8 cellular contexts compared by ENCODE assay signal in genomic region chrY:20575531-20576088, GRCh38. TPM values are rescaled to one million over a fixed set of nuclear protein-coding genes. Genes with fewer than 3 reads are reported as not detected.
DNase-seq lines count a peak whose midpoint lies in the region; ATAC-seq and TF ChIP-seq lines count a peak whose summit lies in the region.

A gene with protein sequence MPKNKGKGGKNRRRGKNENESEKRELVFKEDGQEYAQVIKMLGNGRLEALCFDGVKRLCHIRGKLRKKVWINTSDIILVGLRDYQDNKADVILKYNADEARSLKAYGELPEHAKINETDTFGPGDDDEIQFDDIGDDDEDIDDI (plus strand): TSS chrY:20575776. CDS start chrY:20575872, 96 bp downstream.

- H3K27ac ChIP-seq in CD4-positive, alpha-beta T cell (ENCODE audit: low read depth, low read length) = peak within 1 kb of the TSS; percentile 64
- peak within 1 kb of the TSS; percentile 92 for H3K27ac ChIP-seq in duodenal mucosa (ENCODE audit: low read depth, low read length)

- H3K27me3 Mint-ChIP-seq in CD4-positive, alpha-beta T cell = no peaks in the 10 kb centered on the region
- H3K27me3 Mint-ChIP-seq in natural killer cell (ENCODE audit: low read depth in 2 of 2) (no peaks in the 10 kb centered on the region), osteocyte (ENCODE audit: unreplicated experiment) (no peaks in the 10 kb centered on the region)

- H3K9me3 ChIP-seq in CD4-positive, alpha-beta T cell (ENCODE audit: control insufficient read depth, low read length) = no peaks in the 10 kb centered on the region
- H3K9me3 ChIP-seq in duodenal mucosa (ENCODE audit: control insufficient read depth in 1 of 2, low read length in 2 of 2) = no peaks in the 10 kb centered on the region

- CTCF ChIA-PET in CD4-positive, alpha-beta T cell (lab: Charles Lee) = no interaction called here

- peaks cover 46% of the 10 kb centered on the region for H3K4me1 Mint-ChIP-seq in CD4-positive, alpha-beta T cell (ENCODE audit: low read depth)
- H3K4me1 Mint-ChIP-seq in natural killer cell = peaks cover 0 to 24% of the 10 kb centered on the region in 2 donors
- no peaks in the 10 kb centered on the region for H3K4me1 Mint-ChIP-seq in osteocyte (ENCODE audit: unreplicated experiment)

- H3K9me3 Mint-ChIP-seq in CD4-positive, alpha-beta T cell = no peaks in the 10 kb centered on the region
- H3K9me3 Mint-ChIP-seq in natural killer cell (no peaks in the 10 kb centered on the region), osteocyte (ENCODE audit: unreplicated experiment) (no peaks in the 10 kb centered on the region)

- H3K36me3 Mint-ChIP-seq in CD4-positive, alpha-beta T cell (ENCODE audit: low read depth) = peaks cover 34% of the 10 kb centered on the region
- H3K36me3 Mint-ChIP-seq in natural killer cell (no peaks in the 10 kb centered on the region), osteocyte (ENCODE audit: unreplicated experiment) (no peaks in the 10 kb centered on the region)

- peaks cover 0 to 2% of the 10 kb centered on the region in 2 donors for H3K36me3 ChIP-seq in duodenal mucosa (ENCODE audit: control insufficient read depth in 1 of 2, insufficient read depth in 2 of 2, low read length in 2 of 2)

- peak within 1 kb of the TSS; percentile 71 to 96 for H3K9ac ChIP-seq in duodenal mucosa (ENCODE audit: low read depth in 1 of 2, low read length in 2 of 2)

- intact Hi-C loops in CD4-positive, alpha-beta T cell (cut with DNase I, micrococcal nuclease) = loop anchor here (5.0 to 10.0 kb wide), 4 partner anchors 687 to 1001 kb away; partner anchors contain the start of gene KDM5D (in 2 of the 2)
- intact Hi-C loops in natural killer cell (cut with micrococcal nuclease) = loop anchor here (1.0 to 10.0 kb wide), 3 partner anchors 672 to 1008 kb away; partner anchors contain the start of gene KDM5D

- TF ChIP-seq CTCF in CD4-positive, alpha-beta T cell (IDR thresholded peaks at IDR 0.05) = no peak
- TF ChIP-seq CTCF in natural killer cell (IDR thresholded peaks at IDR 0.05) = no peak
- TF ChIP-seq CTCF in osteocyte (IDR thresholded peaks at IDR 0.05) = no peak

- H3K27ac Mint-ChIP-seq in CD4-positive, alpha-beta T cell = peak within 1 kb of the TSS; percentile 99
- peak within 1 kb of the TSS in 1 of 2 donors; percentile 97 for H3K27ac Mint-ChIP-seq in natural killer cell
- H3K27ac Mint-ChIP-seq in osteocyte (ENCODE audit: unreplicated experiment) = no peak within 1 kb of the TSS

- ATAC-seq in CD4-positive, alpha-beta T cell (ENCODE audit: poor library complexity) = peak; percentile 88
- ATAC-seq in HG02884 (IDR thresholded peaks at IDR 0.05; ENCODE audit: unreplicated experiment) (peak; percentile 89), natural killer cell (peak in 2 of 3 donors; percentile 89 to 98)

- peak within 1 kb of the TSS; percentile 97 for H3K4me3 Mint-ChIP-seq in CD4-positive, alpha-beta T cell
- H3K4me3 Mint-ChIP-seq in natural killer cell = no peak within 1 kb of the TSS
- no peak within 1 kb of the TSS for H3K4me3 Mint-ChIP-seq in osteocyte (ENCODE audit: unreplicated experiment)

- peak within 1 kb of the TSS; percentile 82 to 88 for H3K4me3 ChIP-seq in duodenal mucosa (ENCODE audit: low read depth in 1 of 2, low read length in 2 of 2)

- peaks cover 0 to 7% of the 10 kb centered on the region in 2 donors for H3K4me1 ChIP-seq in duodenal mucosa (ENCODE audit: control insufficient read depth in 1 of 2, insufficient read depth in 2 of 2, low read length in 2 of 2)

- POLR2A ChIA-PET in CD4-positive, alpha-beta T cell (lab: Charles Lee) = interaction anchor here (0.7 to 2.0 kb wide), 17 partner anchors 8 to 1008 kb away, joined by 3 to 23 read pairs (median 4); partner anchors contain the start of gene KDM5D

- peak in 7 of 10 experiments; percentile 73 to 89 (median 83) for DNase-seq in CD4-positive, alpha-beta T cell
- peak; percentile 81 for DNase-seq in SKM-1 (lab: John Stamatoyannopoulos, UW; ENCODE audit: unreplicated experiment)
- peak; percentile 85 for DNase-seq in natural killer cell
- DNase-seq in central memory CD4-positive, alpha-beta T cell = no peak
- DNase-seq in SHP77 treated with DMSO at 0.1 percent for 48 hours (lab: John Stamatoyannopoulos, UW) = no peak
- DNase-seq in osteocyte (ENCODE audit: extremely low spot score, unreplicated experiment) = no peak

- no peaks in the 10 kb centered on the region for H3K27me3 ChIP-seq in CD4-positive, alpha-beta T cell (ENCODE audit: control insufficient read depth, insufficient read depth, low read length)
- H3K27me3 ChIP-seq in duodenal mucosa (ENCODE audit: control insufficient read depth in 1 of 2, insufficient read depth in 2 of 2, low read length in 2 of 2) = no peaks in the 10 kb centered on the region

RNA-seq across cellular contexts. Expression of the gene that starts here (rescaled TPM):
- 10 to 100 TPM; 18.7 to 19.1 TPM for total RNA-seq in CD4-positive, alpha-beta T cell
- total RNA-seq in natural killer cell = 10 to 100 TPM in 2 of 3 donors, not detected in 1; 18.8 to 22.3 TPM
- total RNA-seq in osteocyte = not detected in 2 replicates

Comparison
In these comparisons a context has a peak if more than half of its experiments do, and no peak if none do; other contexts are left out.
1. DNase-seq: peak in CD4-positive, alpha-beta T cell (7 of 10), SKM-1 (single experiment) and natural killer cell (single experiment); none in central memory CD4-positive, alpha-beta T cell (single experiment), SHP77 treated with DMSO at 0.1 percent for 48 hours (single experiment) and osteocyte (single experiment).
2. Peak in every context shown above with its lines, with median percentiles within 50 percentile points of each other: ATAC-seq.